ENCODE assay signal across 8 cellular contexts in the genomic region with DNA sequence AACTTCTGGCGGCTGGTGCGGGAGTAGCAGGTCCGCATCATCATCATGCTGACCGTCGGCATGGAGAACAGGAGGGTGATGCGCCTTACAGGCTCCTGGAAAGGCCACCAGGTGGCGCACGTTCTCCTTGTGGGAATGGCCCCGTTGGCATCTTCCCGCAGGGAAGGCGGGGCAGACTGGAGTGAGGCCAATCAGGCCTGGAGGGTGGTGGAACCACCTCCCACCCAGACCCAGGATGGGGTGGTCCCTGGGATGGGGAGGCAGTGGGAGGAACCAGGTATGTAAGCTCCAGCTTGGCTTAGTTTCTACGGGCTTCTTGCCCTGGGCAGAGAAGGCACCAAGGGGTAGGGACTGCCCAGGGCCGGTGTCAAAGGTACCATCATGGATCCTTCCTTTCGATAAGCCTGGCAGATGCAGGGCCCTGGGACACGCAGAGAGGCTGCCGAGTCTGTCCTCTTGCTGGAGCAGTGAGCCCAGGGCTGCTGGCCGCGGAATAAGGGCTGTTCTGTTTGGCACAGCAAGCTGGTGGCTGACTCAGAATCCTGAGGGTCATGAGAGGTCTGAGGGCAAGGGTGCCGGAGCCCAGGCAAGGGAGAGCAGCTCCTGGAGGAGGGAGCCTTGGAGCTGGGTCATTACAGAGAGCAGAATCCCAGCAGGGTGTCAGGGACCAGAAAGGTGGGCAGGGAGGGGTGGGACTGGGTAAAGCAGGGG. TPM values are rescaled to one million over a fixed set of nuclear protein-coding genes. Genes with fewer than 3 reads are reported as not detected.
DNase-seq lines count a peak whose midpoint lies in the region; ATAC-seq, FAIRE-seq and TF ChIP-seq lines count a peak whose summit lies in the region.

No MANE protein-coding gene starts in this region.

- TF ChIP-seq CTCF in AG10803 (conservative IDR thresholded peaks at IDR 0.05; ENCODE audit: low read length) (peak; percentile 79), body of pancreas (IDR thresholded peaks at IDR 0.05) (peak; percentile 58 to 85 (median 67))

- 11 to 15% methylated on average over 12 to 19 of the region's 19 CpGs for WGBS in body of pancreas, 2 donors
- 6 to 19% (median 19%) methylated on average over 19 of the region's 19 CpGs for WGBS in small intestine, 3 donors

- peak; percentile 42 for ATAC-seq in GM21529 (IDR thresholded peaks at IDR 0.05; ENCODE audit: unreplicated experiment)
- ATAC-seq in body of pancreas = peak; percentile 76
- no peak for ATAC-seq in HG02870 (IDR thresholded peaks at IDR 0.05; ENCODE audit: unreplicated experiment)

- no peaks in the 10 kb centered on the region for H3K9me3 ChIP-seq in body of pancreas
- H3K9me3 ChIP-seq in small intestine (ENCODE audit: control insufficient read depth, low read depth) = no peaks in the 10 kb centered on the region

- H3K4me3 ChIP-seq in AG10803 (ENCODE audit: low read length) = no peak overlapping the region
- H3K4me3 ChIP-seq in body of pancreas = no peak overlapping the region
- no peak overlapping the region for H3K4me3 ChIP-seq in small intestine (ENCODE audit: low read depth in 1 of 2, low read length in 2 of 2)

- no peaks in the 10 kb centered on the region for H3K4me1 ChIP-seq in body of pancreas
- peaks cover 0 to 2% of the 10 kb centered on the region in 2 donors for H3K4me1 ChIP-seq in small intestine (ENCODE audit: control insufficient read depth in 2 of 2, insufficient read depth in 1 of 2, low read depth in 1 of 2, low read length in 1 of 2)

- intact Hi-C loops in body of pancreas (cut with DNase I) = loop anchor here (5.0 kb wide), 1 partner anchor 132 kb away; no protein-coding TSS in a partner anchor

- peak; percentile 76 for DNase-seq in AG10803 (ENCODE audit: low read depth)
- DNase-seq in NCI-H2029 treated with DMSO at 0.1 percent for 48 hours (lab: John Stamatoyannopoulos, UW) = peak; percentile 26
- DNase-seq in body of pancreas = peak; percentile 78 to 87 (median 82)
- peak; percentile 93 for DNase-seq in iPS DF 4.7 (ENCODE audit: extremely low read depth, low spot score)
- peak; percentile 86 for DNase-seq in small intestine

- H3K27me3 ChIP-seq in body of pancreas (no peaks in the 10 kb centered on the region), small intestine (ENCODE audit: control insufficient read depth in 2 of 2, insufficient read depth in 2 of 2, low read length in 2 of 2) (peaks cover 0 to 2% of the 10 kb centered on the region in 2 donors)

- H3K36me3 ChIP-seq in body of pancreas (replicated peaks in 1 of 2; ENCODE audit: insufficient read depth in 1 of 2, low read depth in 2 of 2) (no peaks in the 10 kb centered on the region), small intestine (ENCODE audit: control insufficient read depth in 2 of 2, insufficient read depth in 2 of 2, low read length in 2 of 2) (no peaks in the 10 kb centered on the region)

- FAIRE-seq in TTC549 (lab: Jason Lieb, UNC) (peak; percentile 86), small intestine (lab: Jason Lieb, UNC) (no peak)

- no peak for TF ChIP-seq POLR2A in body of pancreas (IDR thresholded peaks at IDR 0.05)

- H3K27ac ChIP-seq in body of pancreas (no peak overlapping the region), small intestine (ENCODE audit: low read depth in 1 of 2, low read length in 1 of 2) (no peak overlapping the region)

RNA-seq across cellular contexts. Expression of a gene that starts 8.7 kb away (rescaled TPM):
- under 1 TPM in 1 of 2 donors, not detected in 1; 0.52 TPM for total RNA-seq in body of pancreas
- 1 to 10 TPM in 1 of 3 donors, under 1 TPM in 1, not detected in 1; 0.27 to 1.0 TPM for polyA plus RNA-seq in small intestine

RNA-seq across cellular contexts. Expression of a gene that starts 24.5 kb away (rescaled TPM):
- 1 to 10 TPM; 1.6 to 3.6 TPM for total RNA-seq in body of pancreas
- 1 to 10 TPM; 1.9 to 8.9 (median 2.5) TPM for polyA plus RNA-seq in small intestine

RNA-seq across cellular contexts. Expression of a gene that starts 40.4 kb away (rescaled TPM):
- 10 to 100 TPM; 18.1 to 21.0 TPM for total RNA-seq in body of pancreas
- 10 to 100 TPM; 17.4 to 23.0 (median 22.2) TPM for polyA plus RNA-seq in small intestine

Comparison
In these comparisons a context has a peak if more than half of its experiments do, and no peak if none do; other contexts are left out.
1. DNase-seq: peak in every context shown above with its lines; median percentile 93 in iPS DF 4.7; 86 in small intestine; 82 in body of pancreas; 76 in AG10803; 26 in NCI-H2029 treated with DMSO at 0.1 percent for 48 hours.